9 cellular contexts compared by ENCODE assay signal in the genomic region with DNA sequence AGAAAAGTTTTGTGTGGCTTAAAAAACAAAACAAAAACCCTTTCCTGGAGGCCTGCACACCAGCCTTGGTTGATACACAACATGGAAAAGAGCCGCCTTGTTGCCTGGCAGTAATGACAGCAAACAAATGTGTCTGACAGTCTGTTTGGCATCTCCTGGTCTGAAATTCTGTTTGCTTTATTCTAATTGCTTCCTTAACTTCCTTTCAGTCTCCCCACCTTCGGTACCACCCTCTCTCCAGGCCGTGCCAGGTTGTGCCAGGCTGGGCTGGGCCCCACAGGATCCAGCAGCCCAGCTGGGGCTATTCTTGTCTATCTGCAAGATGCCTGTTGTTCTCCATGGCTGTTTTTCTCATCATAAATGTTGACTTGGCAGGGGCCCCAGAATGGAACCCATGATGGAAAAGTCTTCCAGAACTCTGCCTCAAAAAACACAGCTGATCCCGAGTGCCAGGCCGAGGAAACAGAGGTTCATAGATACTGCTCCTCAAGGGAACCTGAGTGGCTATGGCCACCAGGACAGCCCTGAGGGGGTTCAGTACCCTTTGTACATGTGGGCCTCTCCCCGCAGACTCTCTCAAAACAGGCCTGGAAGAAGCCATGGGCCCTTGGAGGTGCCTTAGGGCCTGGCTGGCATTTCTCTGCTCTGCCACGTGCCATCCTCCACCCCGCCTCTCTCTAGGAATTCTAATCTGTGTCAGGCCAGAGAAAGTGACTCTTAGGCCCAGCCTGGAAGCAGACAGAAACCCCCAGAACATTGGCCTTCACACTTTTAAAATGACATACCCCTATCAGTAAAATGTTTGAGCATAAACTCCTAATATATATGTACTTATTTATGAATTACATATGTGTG. TPM values are rescaled to one million over a fixed set of nuclear protein-coding genes. Genes with fewer than 3 reads are reported as not detected.
DNase-seq lines count a peak whose midpoint lies in the region; ATAC-seq and TF ChIP-seq lines count a peak whose summit lies in the region.
"Had no signal": no experiment of that assay in that cellular context is flagged by ENCODE, and none has a peak within 500 bp of the region (broad histone marks: within the 10 kb centered on the region; RNA-seq: fewer than 3 reads in every experiment).

No MANE protein-coding gene starts in this region.

- H3K4me3 Mint-ChIP-seq in activated naive CD4-positive, alpha-beta T cell treated with anti-CD3 and anti-CD28 coated beads, Interleukin-2, amount 50 U/mL, for 24 hours, result no peak overlapping the region
- no peak overlapping the region for H3K4me3 Mint-ChIP-seq in endothelial cell (ENCODE audit: unreplicated experiment)
- H3K4me3 Mint-ChIP-seq: B cell had no signal

- H3K36me3 ChIP-seq in mucosa of stomach (ENCODE audit: control insufficient read depth, insufficient read depth, low read length) (no peaks in the 10 kb centered on the region), upper lobe of left lung (no peaks in the 10 kb centered on the region)

- peaks cover 2% of the 10 kb centered on the region for H3K36me3 Mint-ChIP-seq in activated naive CD4-positive, alpha-beta T cell treated with anti-CD3 and anti-CD28 coated beads, Interleukin-2, amount 50 U/mL, for 24 hours
- H3K36me3 Mint-ChIP-seq in endothelial cell (ENCODE audit: low read depth, unreplicated experiment), result no peaks in the 10 kb centered on the region

- TF ChIP-seq CTCF in endothelial cell (IDR thresholded peaks at IDR 0.05; ENCODE audit: unreplicated experiment) (no peak), upper lobe of left lung (IDR thresholded peaks at IDR 0.05) (no peak)

- no peaks in the 10 kb centered on the region for H3K9me3 Mint-ChIP-seq in activated naive CD4-positive, alpha-beta T cell treated with anti-CD3 and anti-CD28 coated beads, Interleukin-2, amount 50 U/mL, for 24 hours
- no peaks in the 10 kb centered on the region for H3K9me3 Mint-ChIP-seq in endothelial cell (ENCODE audit: unreplicated experiment)

- no peaks in the 10 kb centered on the region for H3K27me3 ChIP-seq in mucosa of stomach (ENCODE audit: control insufficient read depth, insufficient read depth, low read length)
- no peaks in the 10 kb centered on the region for H3K27me3 ChIP-seq in upper lobe of left lung

- no peaks in the 10 kb centered on the region for H3K27me3 Mint-ChIP-seq in activated naive CD4-positive, alpha-beta T cell treated with anti-CD3 and anti-CD28 coated beads, Interleukin-2, amount 50 U/mL, for 24 hours
- H3K27me3 Mint-ChIP-seq in endothelial cell (ENCODE audit: unreplicated experiment), result peaks cover 4% of the 10 kb centered on the region
- H3K27me3 Mint-ChIP-seq: B cell had no signal

- H3K4me3 ChIP-seq in mucosa of stomach (ENCODE audit: low read length) (no peak overlapping the region), upper lobe of left lung (no peak overlapping the region)

- no peaks in the 10 kb centered on the region for H3K9me3 ChIP-seq in mucosa of stomach (ENCODE audit: control insufficient read depth, low read length)
- no peaks in the 10 kb centered on the region for H3K9me3 ChIP-seq in upper lobe of left lung

- DNase-seq in activated naive CD4-positive, alpha-beta T cell treated with Interleukin-2 at 50 U/mL for 16 hours, result no peak
- DNase-seq in endothelial cell (ENCODE audit: low spot score) (no peak), upper lobe of left lung (no peak), RPMI8226 (no peak), T-helper 1 cell (no peak)

- no peak for TF ChIP-seq EP300 in upper lobe of left lung (IDR thresholded peaks at IDR 0.05)

- ATAC-seq in upper lobe of left lung (ENCODE audit: low FRiP score in 2 of 2) (peak; percentile 47 to 64), GM19455 (IDR thresholded peaks at IDR 0.05; ENCODE audit: unreplicated experiment) (no peak)

- H3K27ac ChIP-seq in upper lobe of left lung, result peak overlapping the region; percentile 32 to 79 (median 55)

- peak overlapping the region; percentile 32 for H3K9ac ChIP-seq in mucosa of stomach (ENCODE audit: low read length)

- peaks cover 48% of the 10 kb centered on the region for H3K4me1 ChIP-seq in mucosa of stomach (ENCODE audit: control insufficient read depth, insufficient read depth, low read length)
- peaks cover 28 to 40% (median 38%) of the 10 kb centered on the region in 4 donors for H3K4me1 ChIP-seq in upper lobe of left lung

- H3K27ac Mint-ChIP-seq in activated naive CD4-positive, alpha-beta T cell treated with anti-CD3 and anti-CD28 coated beads, Interleukin-2, amount 50 U/mL, for 24 hours, result peak overlapping the region; percentile 71
- H3K27ac Mint-ChIP-seq in endothelial cell (ENCODE audit: unreplicated experiment), result peak overlapping the region; percentile 81
- H3K27ac Mint-ChIP-seq: B cell had no signal

- TF ChIP-seq POLR2A in upper lobe of left lung (IDR thresholded peaks at IDR 0.05), result no peak

- peaks cover 28% of the 10 kb centered on the region for H3K4me1 Mint-ChIP-seq in activated naive CD4-positive, alpha-beta T cell treated with anti-CD3 and anti-CD28 coated beads, Interleukin-2, amount 50 U/mL, for 24 hours
- peaks cover 23% of the 10 kb centered on the region for H3K4me1 Mint-ChIP-seq in endothelial cell (ENCODE audit: unreplicated experiment)

- WGBS in upper lobe of left lung, 2 donors, result 57% methylated on average over 8 of the region's 8 CpGs

RNA-seq across cellular contexts. Expression of a gene that starts 50.5 kb away (rescaled TPM):
- total RNA-seq in endothelial cell (ENCODE audit: unreplicated experiment) (16.7 TPM), upper lobe of left lung (10 to 100 TPM; 17.5 to 38.8 (median 26.8) TPM)
